Comparison of ENCODE assay signal across 8 cellular contexts in genomic region chr12:108731105-108731865, GRCh38. TPM values are rescaled to one million over a fixed set of nuclear protein-coding genes. Genes with fewer than 3 reads are reported as not detected.
DNase-seq lines count a peak whose midpoint lies in the region; ATAC-seq and TF ChIP-seq lines count a peak whose summit lies in the region.

TSS of gene CORO1C (minus strand) at chr12:108731518. CDS start at chr12:108701318, 30,200 bp downstream.

- peak; percentile 60 for ATAC-seq in HG02884 (IDR thresholded peaks at IDR 0.05; ENCODE audit: unreplicated experiment)
- ATAC-seq in right cardiac atrium: peak; percentile 89 to 92

- H3K27ac ChIP-seq in right cardiac atrium (ENCODE audit: low read length): peak within 1 kb of the TSS; percentile 93
- H3K27ac ChIP-seq in vagina: peak within 1 kb of the TSS; percentile 98

- peak; percentile 36 to 79 (median 58) for TF ChIP-seq CTCF in vagina (IDR thresholded peaks at IDR 0.05)

- no peaks in the 10 kb centered on the region for H3K9me3 ChIP-seq in right cardiac atrium (ENCODE audit: control insufficient read depth, low read length)
- H3K9me3 ChIP-seq in vagina: no peaks in the 10 kb centered on the region

- TF ChIP-seq POLR2A in GM15510 (IDR thresholded peaks at IDR 0.05; ENCODE audit: borderline replicate concordance, extremely low read depth, insufficient read length): peak; percentile 83
- TF ChIP-seq POLR2A in vagina (IDR thresholded peaks at IDR 0.05): peak; percentile 81 to 98

- H3K27me3 ChIP-seq in right cardiac atrium (ENCODE audit: control insufficient read depth, insufficient read depth): no peaks in the 10 kb centered on the region
- H3K27me3 ChIP-seq in vagina: no peaks in the 10 kb centered on the region

- DNase-seq in NCI-H146 treated with DMSO at 0.1 percent for 48 hours (lab: John Stamatoyannopoulos, UW; ENCODE audit: unreplicated experiment) (peak; percentile 92), T-helper 2 cell (peak; percentile 83 to 96 (median 93)), anterior cingulate cortex (lab: John Stamatoyannopoulos, UW) (peak in 57 of 58 donors; percentile 60 to 97 (median 92)), right cardiac atrium (peak; percentile 98 to 99 (median 99)), putamen (ENCODE audit: low spot score) (peak; percentile 92), vagina (ENCODE audit: extremely low spot score in 2 of 2) (peak in 1 of 2 donors; percentile 97)

- peaks cover 3% of the 10 kb centered on the region for H3K4me1 ChIP-seq in right cardiac atrium (ENCODE audit: control insufficient read depth, insufficient read depth, low read length)
- H3K4me1 ChIP-seq in vagina: peaks cover 45% of the 10 kb centered on the region

- intact Hi-C loops in right cardiac atrium (cut with DNase I): loop anchor here in 2 of 4 donors (5.0 to 10.0 kb wide), 2 partner anchors 56 kb away; no protein-coding TSS in a partner anchor
- intact Hi-C loops in vagina (cut with DNase I): loop anchor here (2.0 to 5.0 kb wide), 3 partner anchors 51 to 72 kb away; no protein-coding TSS in a partner anchor

- under 1% methylated on average over 85 of the region's 85 CpGs for WGBS in right cardiac atrium

- H3K4me3 ChIP-seq in right cardiac atrium (ENCODE audit: low read length) (peak within 1 kb of the TSS; percentile 80), vagina (peak within 1 kb of the TSS; percentile 88 to 92)

- no peaks in the 10 kb centered on the region for H3K36me3 ChIP-seq in vagina

RNA-seq across cellular contexts. Expression of gene CORO1C, which starts in this region (rescaled TPM):
- total RNA-seq in right cardiac atrium: 100 to 1,000 TPM in 2 of 4 donors, 10 to 100 TPM in 2; 85.1 to 122 (median 93.6) TPM
- polyA plus RNA-seq in right cardiac atrium: 24.8 TPM
- 189 TPM for total RNA-seq in vagina
